20 cellular contexts compared by ENCODE assay signal in genomic region chr21:42301371-42302291, GRCh38. TPM values are rescaled to one million over a fixed set of nuclear protein-coding genes. Genes with fewer than 3 reads are reported as not detected.
DNase-seq lines count a peak whose midpoint lies in the region; ATAC-seq and TF ChIP-seq lines count a peak whose summit lies in the region.
"Had no signal": no experiment of that assay in that cellular context is flagged by ENCODE, and none has a peak within 500 bp of the region (broad histone marks: within the 10 kb centered on the region; RNA-seq: fewer than 3 reads in every experiment).

No MANE protein-coding gene starts in this region.

- ATAC-seq in body of pancreas: peak; percentile 54
- peak; percentile 73 for ATAC-seq in gastroesophageal sphincter
- no peak for ATAC-seq in GM18867 (IDR thresholded peaks at IDR 0.05; ENCODE audit: unreplicated experiment)
- no peak for ATAC-seq in GM18870 (IDR thresholded peaks at IDR 0.05; ENCODE audit: unreplicated experiment)
- ATAC-seq: stimulated activated effector memory CD8-positive, alpha-beta T cell treated with anti-CD3 and anti-CD28 coated beads, Interleukin-12 subunit alpha, Interleukin-12 subunit beta, amount 100 ng/mL, for 72 hours had no signal

- H3K36me3 ChIP-seq in body of pancreas (replicated peaks in 1 of 2; ENCODE audit: insufficient read depth in 1 of 2, low read depth in 2 of 2) (no peaks in the 10 kb centered on the region), gastroesophageal sphincter (peaks cover 0 to 14% of the 10 kb centered on the region in 2 donors), suprapubic skin (peaks cover 7% of the 10 kb centered on the region), HAP-1 (replicated peaks) (no peaks in the 10 kb centered on the region)
- H3K36me3 ChIP-seq: cardiac muscle cell had no signal

- H3K27ac ChIP-seq in body of pancreas (peak overlapping the region in 2 of 4 donors; percentile 30 to 36), gastroesophageal sphincter (peak overlapping the region in 3 of 4 donors; percentile 48 to 68 (median 67)), suprapubic skin (peak overlapping the region; percentile 58)
- H3K27ac ChIP-seq: cardiac muscle cell, tibial artery had no signal

- 64 to 75% methylated on average over 22 of the region's 22 CpGs for WGBS in body of pancreas, 2 donors
- 73 to 80% methylated on average over 4 to 16 of the region's 22 CpGs for WGBS in gastroesophageal sphincter (ENCODE audit: low coverage in 1 of 2), 2 donors
- 75% methylated on average over 15 of the region's 22 CpGs for whole genome bisulfite sequencing in suprapubic skin

- TF ChIP-seq CTCF in body of pancreas (IDR thresholded peaks at IDR 0.05) (no peak), gastroesophageal sphincter (IDR thresholded peaks at IDR 0.05) (no peak), suprapubic skin (IDR thresholded peaks at IDR 0.05) (no peak)

- H3K4me3 ChIP-seq in body of pancreas: no peak overlapping the region
- H3K4me3 ChIP-seq in gastroesophageal sphincter: no peak overlapping the region
- no peak overlapping the region for H3K4me3 ChIP-seq in suprapubic skin
- no peak overlapping the region for H3K4me3 ChIP-seq in HAP-1
- H3K4me3 ChIP-seq: cardiac muscle cell, tibial artery had no signal

- TF ChIP-seq EP300 in gastroesophageal sphincter (IDR thresholded peaks at IDR 0.05) (no peak), suprapubic skin (IDR thresholded peaks at IDR 0.05) (no peak)

- in situ Hi-C loops in HAP-1 (cut with MboI; ENCODE audit: low sequenced_read_pairs): no loop called here

- DNase-seq in body of pancreas (no peak), lung microvascular endothelial cell (ENCODE audit: low read depth in 2 of 2) (peak; percentile 40 to 95), suprapubic skin (ENCODE audit: low spot score in 2 of 2) (no peak), HAP-1 (ENCODE audit: low spot score in 2 of 2) (no peak)
- no peak for DNase-seq in NK-92 treated with Interleukin-12 subunit alpha and Interleukin-12 subunit beta, amount 100 ng/mL, for 24 hours (lab: John Stamatoyannopoulos, UW)
- DNase-seq: activated CD4-positive, alpha-beta T cell treated with anti-CD3 and anti-CD28 coated beads, Interleukin-2, amount 10 ng/mL, durations not matched to agents 24 days and 14 days; effector CD8-positive, alpha-beta T cell; GOT3; Karpas-422; NCI-H1105; tibial artery had no signal

- H3K27me3 ChIP-seq in body of pancreas (no peaks in the 10 kb centered on the region), gastroesophageal sphincter (peaks cover 13% of the 10 kb centered on the region), suprapubic skin (peaks cover 6% of the 10 kb centered on the region), HAP-1 (ENCODE audit: low read depth) (no peaks in the 10 kb centered on the region)
- H3K27me3 ChIP-seq: cardiac muscle cell had no signal

- intact Hi-C loops in body of pancreas (cut with DNase I): no loop called here

- H3K4me1 ChIP-seq in body of pancreas (no peaks in the 10 kb centered on the region), gastroesophageal sphincter (peaks cover 0 to 8% (median 3%) of the 10 kb centered on the region in 3 donors), suprapubic skin (no peaks in the 10 kb centered on the region), HAP-1 (no peaks in the 10 kb centered on the region)
- H3K4me1 ChIP-seq: tibial artery had no signal

- no peak for TF ChIP-seq POLR2A in body of pancreas (IDR thresholded peaks at IDR 0.05)
- TF ChIP-seq POLR2A in gastroesophageal sphincter (IDR thresholded peaks at IDR 0.05): no peak
- no peak for TF ChIP-seq POLR2A in suprapubic skin (IDR thresholded peaks at IDR 0.05)

- H3K9me3 ChIP-seq in body of pancreas: no peaks in the 10 kb centered on the region
- H3K9me3 ChIP-seq in gastroesophageal sphincter: no peaks in the 10 kb centered on the region
- no peaks in the 10 kb centered on the region for H3K9me3 ChIP-seq in suprapubic skin
- no peaks in the 10 kb centered on the region for H3K9me3 ChIP-seq in HAP-1
- H3K9me3 ChIP-seq: tibial artery had no signal

RNA-seq across cellular contexts. Expression of gene TFF3, which starts 13.6 kb away (rescaled TPM):
- total RNA-seq in body of pancreas (10 to 100 TPM in 1 of 2 donors, 1 to 10 TPM in 1; 6.3 to 16.3 TPM), gastroesophageal sphincter (10 to 100 TPM in 2 of 4 donors, 1 to 10 TPM in 2; 6.4 to 18.2 (median 10.5) TPM), lung microvascular endothelial cell (138 and 1,055 TPM in 2 replicates), suprapubic skin (1 to 10 TPM in 3 of 4 donors, not detected in 1; 1.9 to 8.0 (median 5.5) TPM)
- total RNA-seq: activated CD4-positive, alpha-beta T cell treated with anti-CD3 and anti-CD28 coated beads, Interleukin-2, amount 10 ng/mL, durations not matched to agents 24 days and 14 days; activated T-helper 2 cell treated with anti-CD3 and anti-CD28 coated beads, Interferon-gamma antibody, Interleukin-2, Interleukin-4, amounts not matched to agents 10 μg/mL and 5 μg/mL and 100 μg/mL, durations not matched to agents 14 hours and 24 hours and 36 hours; cardiac muscle cell; HT1080 had no signal

RNA-seq across cellular contexts. Expression of gene TFF2, which starts 49.2 kb away (rescaled TPM):
- total RNA-seq in body of pancreas: 1 to 10 TPM; 1.3 to 9.3 TPM
- total RNA-seq in gastroesophageal sphincter: not detected
- not detected in 2 replicates for total RNA-seq in lung microvascular endothelial cell
- not detected for total RNA-seq in suprapubic skin
- total RNA-seq: activated CD4-positive, alpha-beta T cell treated with anti-CD3 and anti-CD28 coated beads, Interleukin-2, amount 10 ng/mL, durations not matched to agents 24 days and 14 days; activated T-helper 2 cell treated with anti-CD3 and anti-CD28 coated beads, Interferon-gamma antibody, Interleukin-2, Interleukin-4, amounts not matched to agents 10 μg/mL and 5 μg/mL and 100 μg/mL, durations not matched to agents 14 hours and 24 hours and 36 hours; cardiac muscle cell; Daoy; HT1080; renal cortical epithelial cell had no signal

Comparison
In these comparisons a context has a peak if more than half of its experiments do, and no peak if none do; other contexts are left out.
1. ATAC-seq: peak in body of pancreas (single experiment) and gastroesophageal sphincter (single experiment); none in GM18867 (single experiment) and GM18870 (single experiment).
2. DNase-seq: peak in lung microvascular endothelial cell (2 of 2); none in body of pancreas (0 of 4), suprapubic skin (0 of 2), NK-92 treated with Interleukin-12 subunit alpha and Interleukin-12 subunit beta, amount 100 ng/mL, for 24 hours (single experiment) and HAP-1 (0 of 2).